Comparison of ENCODE assay signal across 8 cellular contexts in genomic region chr9:136244776-136245193, GRCh38. TPM values are rescaled to one million over a fixed set of nuclear protein-coding genes. Genes with fewer than 3 reads are reported as not detected.
DNase-seq lines count a peak whose midpoint lies in the region; ATAC-seq and TF ChIP-seq lines count a peak whose summit lies in the region.

No MANE protein-coding gene starts in this region.

- H3K4me3 ChIP-seq in left lung = peak overlapping the region; percentile 76 to 79
- H3K4me3 ChIP-seq in thoracic aorta = peak overlapping the region; percentile 83

- no peaks in the 10 kb centered on the region for H3K36me3 Mint-ChIP-seq in activated naive CD8-positive, alpha-beta T cell treated with anti-CD3 and anti-CD28 coated beads, Interleukin-2, amount 10 ng/mL, durations not matched to agents 7 days and 5 days

- H3K27me3 Mint-ChIP-seq in activated naive CD8-positive, alpha-beta T cell treated with anti-CD3 and anti-CD28 coated beads, Interleukin-2, amount 10 ng/mL, durations not matched to agents 7 days and 5 days = peaks cover 3% of the 10 kb centered on the region

- H3K27ac Mint-ChIP-seq in activated naive CD8-positive, alpha-beta T cell treated with anti-CD3 and anti-CD28 coated beads, Interleukin-2, amount 10 ng/mL, durations not matched to agents 7 days and 5 days = peak overlapping the region; percentile 80

- no peak for ATAC-seq in activated naive CD8-positive, alpha-beta T cell treated with anti-CD3 and anti-CD28 coated beads, Interleukin-2, amount 10 ng/mL, durations not matched to agents 7 days and 5 days (ENCODE audit: low read depth)
- ATAC-seq in left lung (no peak), thoracic aorta (ENCODE audit: insufficient number of reproducible peaks, low FRiP score, low read depth) (no peak), HG02678 (IDR thresholded peaks at IDR 0.05; ENCODE audit: unreplicated experiment) (no peak)

- no peaks in the 10 kb centered on the region for H3K27me3 ChIP-seq in left lung
- no peaks in the 10 kb centered on the region for H3K27me3 ChIP-seq in thoracic aorta (replicated peaks; ENCODE audit: insufficient read depth)

- intact Hi-C loops in left lung (cut with DNase I) = no loop called here

- peak overlapping the region; percentile 91 for H3K4me3 Mint-ChIP-seq in activated naive CD8-positive, alpha-beta T cell treated with anti-CD3 and anti-CD28 coated beads, Interleukin-2, amount 10 ng/mL, durations not matched to agents 7 days and 5 days

- no peaks in the 10 kb centered on the region for H3K9me3 ChIP-seq in left lung
- no peaks in the 10 kb centered on the region for H3K9me3 ChIP-seq in thoracic aorta

- H3K9me3 Mint-ChIP-seq in activated naive CD8-positive, alpha-beta T cell treated with anti-CD3 and anti-CD28 coated beads, Interleukin-2, amount 10 ng/mL, durations not matched to agents 7 days and 5 days = no peaks in the 10 kb centered on the region

- POLR2A ChIA-PET in activated naive CD8-positive, alpha-beta T cell treated with anti-CD3 and anti-CD28 coated beads, Interleukin-2, amount 10 ng/mL, durations not matched to agents 7 days and 5 days (lab: Charles Lee) = no interaction called here

- peak; percentile 62 for DNase-seq in activated CD8-positive, alpha-beta memory T cell treated with anti-CD3 and anti-CD28 coated beads for 24 hours
- DNase-seq in activated CD8-positive, alpha-beta memory T cell treated with anti-CD3 and anti-CD28 coated beads, Interleukin-2, amount 50 U/mL, for 48 hours = no peak
- no peak for DNase-seq in activated naive CD8-positive, alpha-beta T cell treated with anti-CD3 and anti-CD28 coated beads, Interleukin-2, amount 10 ng/mL, durations not matched to agents 7 days and 5 days
- no peak for DNase-seq in left lung
- no peak for DNase-seq in thoracic aorta (ENCODE audit: low spot score)
- no peak for DNase-seq in inferior parietal cortex (ENCODE audit: extremely low spot score)
- DNase-seq in COLO829 (ENCODE audit: low spot score) = no peak

- H3K36me3 ChIP-seq in left lung (no peaks in the 10 kb centered on the region), thoracic aorta (no peaks in the 10 kb centered on the region)

- H3K4me1 ChIP-seq in left lung (peaks cover 9 to 16% of the 10 kb centered on the region in 2 donors), thoracic aorta (ENCODE audit: control insufficient read depth in 1 of 2, low read depth in 2 of 2) (peaks cover 8 to 13% of the 10 kb centered on the region in 2 donors)

- H3K4me1 Mint-ChIP-seq in activated naive CD8-positive, alpha-beta T cell treated with anti-CD3 and anti-CD28 coated beads, Interleukin-2, amount 10 ng/mL, durations not matched to agents 7 days and 5 days = peaks cover 26% of the 10 kb centered on the region

- no peak for TF ChIP-seq CTCF in left lung (IDR thresholded peaks at IDR 0.05)
- no peak for TF ChIP-seq CTCF in thoracic aorta (IDR thresholded peaks at IDR 0.05)

- H3K27ac ChIP-seq in left lung (no peak overlapping the region), thoracic aorta (no peak overlapping the region)

RNA-seq across cellular contexts. Expression of gene QSOX2, which starts 0.8 kb away (rescaled TPM):
- 10 to 100 TPM; 12.4 to 12.8 TPM for total RNA-seq in activated naive CD8-positive, alpha-beta T cell treated with anti-CD3 and anti-CD28 coated beads, Interleukin-2, amount 10 ng/mL, durations not matched to agents 7 days and 5 days
- total RNA-seq in left lung (10 to 100 TPM; 10.5 to 13.6 TPM), thoracic aorta (10 to 100 TPM in 1 of 2 donors, 1 to 10 TPM in 1; 7.2 to 13.5 TPM)

RNA-seq across cellular contexts. Expression of gene LHX3, which starts 39.9 kb away (rescaled TPM):
- not detected for total RNA-seq in activated naive CD8-positive, alpha-beta T cell treated with anti-CD3 and anti-CD28 coated beads, Interleukin-2, amount 10 ng/mL, durations not matched to agents 7 days and 5 days
- total RNA-seq in left lung (not detected), thoracic aorta (not detected)

RNA-seq across cellular contexts. Expression of gene CCDC187, which starts 59.1 kb away (rescaled TPM):
- total RNA-seq in activated naive CD8-positive, alpha-beta T cell treated with anti-CD3 and anti-CD28 coated beads, Interleukin-2, amount 10 ng/mL, durations not matched to agents 7 days and 5 days = not detected
- total RNA-seq in left lung = 1 to 10 TPM in 1 of 2 donors, under 1 TPM in 1; 0.47 to 2.6 TPM
- not detected for total RNA-seq in thoracic aorta
